In genomic region chr18:80109676-80110078, GRCh38 we compare ENCODE assay signal across 8 cellular contexts. TPM values are rescaled to one million over a fixed set of nuclear protein-coding genes. Genes with fewer than 3 reads are reported as not detected.
DNase-seq lines count a peak whose midpoint lies in the region; ATAC-seq, FAIRE-seq and TF ChIP-seq lines count a peak whose summit lies in the region.

No MANE protein-coding gene starts in this region.

- H3K27ac ChIP-seq in right lobe of liver (peak overlapping the region in 2 of 3 donors; percentile 77 to 83), stomach smooth muscle (ENCODE audit: low read length) (peak overlapping the region; percentile 60)

- H3K9me3 ChIP-seq in right lobe of liver = no peaks in the 10 kb centered on the region
- H3K9me3 ChIP-seq in stomach smooth muscle (ENCODE audit: control insufficient read depth in 2 of 2, low read length in 2 of 2) = no peaks in the 10 kb centered on the region

- peaks cover 4% of the 10 kb centered on the region for H3K36me3 Mint-ChIP-seq in dendritic cell treated with granulocyte-macrophage colony-stimulating factor and Interleukin-4, amounts not matched to agents 40 ng/mL and 50 ng/mL, for 4 days (ENCODE audit: low read depth)

- H3K36me3 ChIP-seq in right lobe of liver = no peaks in the 10 kb centered on the region
- H3K36me3 ChIP-seq in stomach smooth muscle (ENCODE audit: control insufficient read depth in 2 of 2, insufficient read depth in 2 of 2, low read length in 2 of 2) = no peaks in the 10 kb centered on the region

- 0% methylated on average over 22 of the region's 34 CpGs for WGBS in right lobe of liver (ENCODE audit: insufficient coverage, low coverage, low lambda C conversion rate, missing lambda C conversion rate)

- DNase-seq in Caki2 (ENCODE audit: low read depth) = peak; percentile 15
- peak; percentile 49 for DNase-seq in GM19239 (ENCODE audit: insufficient read length, low spot score)
- peak; percentile 41 for DNase-seq in SK-MEL-5 (ENCODE audit: low read depth, low spot score)
- DNase-seq in right lobe of liver = peak in 2 of 3 donors; percentile 43 to 53
- DNase-seq in DMS114 treated with DMSO at 0.1 percent for 48 hours (lab: John Stamatoyannopoulos, UW; ENCODE audit: unreplicated experiment) = no peak

- FAIRE-seq in GM19239 (lab: Jason Lieb, UNC) = peak; percentile 21

- peak overlapping the region; percentile 79 for H3K4me3 Mint-ChIP-seq in dendritic cell treated with granulocyte-macrophage colony-stimulating factor and Interleukin-4, amounts not matched to agents 40 ng/mL and 50 ng/mL, for 4 days

- H3K27ac Mint-ChIP-seq in dendritic cell treated with granulocyte-macrophage colony-stimulating factor and Interleukin-4, amounts not matched to agents 40 ng/mL and 50 ng/mL, for 4 days = peak overlapping the region; percentile 78

- H3K27me3 Mint-ChIP-seq in dendritic cell treated with granulocyte-macrophage colony-stimulating factor and Interleukin-4, amounts not matched to agents 40 ng/mL and 50 ng/mL, for 4 days = no peaks in the 10 kb centered on the region

- intact Hi-C loops in dendritic cell treated with granulocyte-macrophage colony-stimulating factor and Interleukin-4, amounts not matched to agents 40 ng/mL and 50 ng/mL, for 4 days (cut with micrococcal nuclease) = loop anchor here (2.0 to 5.0 kb wide), 3 partner anchors 38 to 122 kb away; partner anchors contain the start of genes RBFA and TXNL4A
- intact Hi-C loops in right lobe of liver (cut with DNase I) = no loop called here

- no peak for TF ChIP-seq CTCF in right lobe of liver (IDR thresholded peaks at IDR 0.05)

- H3K9ac ChIP-seq in stomach smooth muscle (ENCODE audit: low read length in 2 of 2) = peak overlapping the region; percentile 58 to 73

- no peaks in the 10 kb centered on the region for H3K9me3 Mint-ChIP-seq in dendritic cell treated with granulocyte-macrophage colony-stimulating factor and Interleukin-4, amounts not matched to agents 40 ng/mL and 50 ng/mL, for 4 days

- ATAC-seq in HG03439 (IDR thresholded peaks at IDR 0.05; ENCODE audit: unreplicated experiment) = peak; percentile 25
- ATAC-seq in right lobe of liver = peak; percentile 20 to 40 (median 26)

- H3K4me1 ChIP-seq in right lobe of liver (peaks cover 0 to 16% (median 5%) of the 10 kb centered on the region in 4 donors), stomach smooth muscle (ENCODE audit: control insufficient read depth, insufficient read depth, low read length) (peaks cover 3% of the 10 kb centered on the region)

- H3K27me3 ChIP-seq in right lobe of liver (no peaks in the 10 kb centered on the region), stomach smooth muscle (ENCODE audit: control insufficient read depth in 1 of 2, insufficient read depth in 2 of 2, low read length in 2 of 2) (no peaks in the 10 kb centered on the region)

- H3K4me1 Mint-ChIP-seq in dendritic cell treated with granulocyte-macrophage colony-stimulating factor and Interleukin-4, amounts not matched to agents 40 ng/mL and 50 ng/mL, for 4 days (ENCODE audit: low read depth) = peaks cover 25% of the 10 kb centered on the region

- no peak for TF ChIP-seq POLR2A in right lobe of liver (IDR thresholded peaks at IDR 0.05)

- in situ Hi-C loops in Caki2 (cut with HindIII; ENCODE audit: low pct_unique_long_range_greater_than_20kb, low sequenced_read_pairs) = no loop called here
- in situ Hi-C loops in SK-MEL-5 (cut with HindIII; ENCODE audit: low pct_unique_long_range_greater_than_20kb, low sequenced_read_pairs) = no loop called here

- H3K4me3 ChIP-seq in right lobe of liver (peak overlapping the region; percentile 55 to 68 (median 66)), stomach smooth muscle (ENCODE audit: low read length in 2 of 2) (peak overlapping the region; percentile 80 to 81)

RNA-seq across cellular contexts. Expression of gene ADNP2, which starts 0.6 kb away (rescaled TPM):
- 8.1 and 10.5 TPM in 2 replicates for total RNA-seq in Caki2 (2014; rRNA removed; shearing (Covaris generic); ENCODE audit: low replicate concordance)
- 13.3 and 14.3 TPM in 2 replicates for total RNA-seq in SK-MEL-5 (2014; rRNA removed; shearing (Covaris generic))
- polyA plus RNA-seq in SK-MEL-5 (2015; cell fraction: cytosol; rRNA removed) = 14.0 and 21.1 TPM in 2 replicates
- 13.0 and 15.2 TPM in 2 replicates for polyA plus RNA-seq in SK-MEL-5 (2015; cell fraction: nucleus; rRNA removed)
- 1 to 10 TPM; 4.4 to 9.9 (median 7.7) TPM for total RNA-seq in right lobe of liver
